Comparison of ENCODE assay signal across 12 cellular contexts in genomic region chr3:182509844-182510460, GRCh38.
DNase-seq lines count a peak whose midpoint lies in the region; TF ChIP-seq lines count a peak whose summit lies in the region.
"Had no signal": no experiment of that assay in that cellular context is flagged by ENCODE, and none has a peak within 500 bp of the region (broad histone marks: within the 10 kb centered on the region; RNA-seq: fewer than 3 reads in every experiment).

No MANE protein-coding gene starts in this region.

- no peaks in the 10 kb centered on the region for H3K9me3 Mint-ChIP-seq in nephron
- no peaks in the 10 kb centered on the region for H3K9me3 Mint-ChIP-seq in glutamatergic neuron (ENCODE audit: unreplicated experiment)

- DNase-seq in DMS53 (lab: John Stamatoyannopoulos, UW) (peak; percentile 21), DMS53 treated with DMSO at 0.1 percent for 48 hours (lab: John Stamatoyannopoulos, UW; ENCODE audit: unreplicated experiment) (no peak), caudate nucleus (lab: John Stamatoyannopoulos, UW) (no peak), T1000 (lab: John Stamatoyannopoulos, UW) (no peak), GM10266 (ENCODE audit: extremely low spot score) (no peak), NCI-H446 treated with DMSO at 0.1 percent for 48 hours (lab: John Stamatoyannopoulos, UW) (no peak), glutamatergic neuron (no peak)
- DNase-seq: DMS 273 treated with DMSO at 0.1 percent for 48 hours, MM.1S, SIG-M5 had no signal

- H3K4me3 Mint-ChIP-seq in nephron (no peak overlapping the region), glutamatergic neuron (ENCODE audit: unreplicated experiment) (no peak overlapping the region)

- H3K27me3 Mint-ChIP-seq in nephron (ENCODE audit: low read depth) (no peaks in the 10 kb centered on the region), glutamatergic neuron (ENCODE audit: unreplicated experiment) (peaks cover 3% of the 10 kb centered on the region)

- no peak for TF ChIP-seq CTCF in nephron (IDR thresholded peaks at IDR 0.05; ENCODE audit: unreplicated experiment in 3 of 3)
- TF ChIP-seq CTCF in GM10266 (IDR thresholded peaks at IDR 0.05; ENCODE audit: control insufficient read depth, insufficient read depth, low read depth, missing control alignments): no peak
- TF ChIP-seq CTCF in glutamatergic neuron (IDR thresholded peaks at IDR 0.05; ENCODE audit: partially characterized antibody, unreplicated experiment): no peak

- H3K27ac ChIP-seq in caudate nucleus (ENCODE audit: low read depth, low read length): peak overlapping the region; percentile 58
- H3K27ac ChIP-seq: 22Rv1 had no signal

- H3K4me1 Mint-ChIP-seq in nephron: peaks cover 26% of the 10 kb centered on the region
- peaks cover 13% of the 10 kb centered on the region for H3K4me1 Mint-ChIP-seq in glutamatergic neuron (ENCODE audit: low read depth, unreplicated experiment)

- H3K36me3 Mint-ChIP-seq in nephron (ENCODE audit: low read depth): no peaks in the 10 kb centered on the region
- no peaks in the 10 kb centered on the region for H3K36me3 Mint-ChIP-seq in glutamatergic neuron (ENCODE audit: unreplicated experiment)

- peak overlapping the region; percentile 89 to 93 (median 90) for H3K27ac Mint-ChIP-seq in nephron
- H3K27ac Mint-ChIP-seq in glutamatergic neuron (ENCODE audit: unreplicated experiment): no peak overlapping the region
